ENCODE assay signal across 32 cellular contexts in genomic region chr14:85214471-85214870, GRCh38.
A peak's percentile ranks its signal among the peaks of the same experiment; 100 is the strongest.
DNase-seq lines count a peak whose midpoint lies in the region; ATAC-seq, FAIRE-seq and TF ChIP-seq lines count a peak whose summit lies in the region.
"Had no signal": no experiment of that assay in that cellular context is flagged by ENCODE, and none has a peak within 500 bp of the region (broad histone marks: within the 10 kb centered on the region; RNA-seq: fewer than 3 reads in every experiment).

No MANE protein-coding gene starts in this region.

- no peak overlapping the region for H3K4me3 Mint-ChIP-seq in astrocyte (ENCODE audit: unreplicated experiment)
- H3K4me3 Mint-ChIP-seq: activated CD4-positive, alpha-beta T cell treated with anti-CD3 and anti-CD28 coated beads, Interleukin-2, amount 10 ng/mL, durations not matched to agents 24 days and 14 days; activated naive CD8-positive, alpha-beta T cell treated with anti-CD3 and anti-CD28 coated beads for 36 hours; activated T-cell treated with anti-CD3 and anti-CD28 coated beads, Interleukin-2, amount 50 U/mL, for 24 hours; CD8-positive, alpha-beta T cell; T-cell had no signal

- FAIRE-seq in astrocyte (lab: Jason Lieb, UNC) = no peak
- FAIRE-seq: GM12892, islet of Langerhans, RCC 7860 had no signal

- H4K20me1 ChIP-seq in DND-41 (ENCODE audit: insufficient read depth, low read length) = no peaks in the 10 kb centered on the region
- H4K20me1 ChIP-seq in astrocyte (ENCODE audit: insufficient read depth, low read length) = no peaks in the 10 kb centered on the region

- H3K79me2 ChIP-seq in DND-41 (ENCODE audit: insufficient read depth, low read length) (no peaks in the 10 kb centered on the region), astrocyte (ENCODE audit: insufficient read depth, low read length) (no peaks in the 10 kb centered on the region)

- no peak overlapping the region for H3K27ac ChIP-seq in DND-41 (ENCODE audit: low read length)
- H3K27ac ChIP-seq in astrocyte (ENCODE audit: low read depth, low read length) = no peak overlapping the region
- H3K27ac ChIP-seq: ascending aorta, KMS-11, left ventricle myocardium inferior, ovary, SJSA1, transverse colon, WERI-Rb-1 had no signal

- H3K4me1 Mint-ChIP-seq in astrocyte (ENCODE audit: low read depth, unreplicated experiment) = peaks cover 11% of the 10 kb centered on the region
- H3K4me1 Mint-ChIP-seq: activated CD4-positive, alpha-beta T cell treated with anti-CD3 and anti-CD28 coated beads, Interleukin-2, amount 10 ng/mL, durations not matched to agents 24 days and 14 days; activated naive CD8-positive, alpha-beta T cell treated with anti-CD3 and anti-CD28 coated beads for 36 hours; T-cell had no signal

- TF ChIP-seq CTCF in DND-41 (IDR thresholded peaks at IDR 0.05; ENCODE audit: borderline replicate concordance, extremely low read depth, low read length, poor library complexity, severe bottlenecking) = no peak
- no peak for TF ChIP-seq CTCF in astrocyte (IDR thresholded peaks at IDR 0.05; ENCODE audit: insufficient read depth, low read depth, low read length)
- no peak for TF ChIP-seq CTCF in fibroblast of mammary gland (conservative IDR thresholded peaks at IDR 0.05; ENCODE audit: control insufficient read depth, insufficient read depth, low read depth, low read length)

- H3K9me3 Mint-ChIP-seq in astrocyte (ENCODE audit: unreplicated experiment) = peaks cover 8% of the 10 kb centered on the region

- H3K4me3 ChIP-seq in DND-41 (ENCODE audit: low read depth in 1 of 2, low read length in 2 of 2) (no peak overlapping the region), astrocyte (ENCODE audit: insufficient read depth, low read depth, low read length) (no peak overlapping the region), fibroblast of mammary gland (ENCODE audit: control insufficient read depth, low read depth, low read length) (no peak overlapping the region)
- H3K4me3 ChIP-seq: ascending aorta, left ventricle myocardium inferior, ovary, SJSA1, transverse colon had no signal

- H3K9ac ChIP-seq in DND-41 (ENCODE audit: low read depth, low read length) (no peak overlapping the region), astrocyte (ENCODE audit: low read length) (no peak overlapping the region)
- H3K9ac ChIP-seq: KMS-11 had no signal

- H3K27me3 Mint-ChIP-seq in astrocyte (ENCODE audit: low read depth, unreplicated experiment) = no peaks in the 10 kb centered on the region
- H3K27me3 Mint-ChIP-seq: activated CD4-positive, alpha-beta T cell treated with anti-CD3 and anti-CD28 coated beads, Interleukin-2, amount 10 ng/mL, durations not matched to agents 24 days and 14 days; activated naive CD8-positive, alpha-beta T cell treated with anti-CD3 and anti-CD28 coated beads for 36 hours; activated T-cell treated with anti-CD3 and anti-CD28 coated beads, Interleukin-2, amount 50 U/mL, for 24 hours; T-cell had no signal

- H3K4me1 ChIP-seq in DND-41 (ENCODE audit: insufficient read depth, low read length) (no peaks in the 10 kb centered on the region), astrocyte (ENCODE audit: insufficient read depth, low read length) (no peaks in the 10 kb centered on the region)
- H3K4me1 ChIP-seq: ascending aorta, BE2C, left ventricle myocardium inferior, transverse colon had no signal

- H3K36me3 ChIP-seq in DND-41 (ENCODE audit: insufficient read depth, low read length) = no peaks in the 10 kb centered on the region
- H3K36me3 ChIP-seq in astrocyte (ENCODE audit: insufficient read depth, low read length) = no peaks in the 10 kb centered on the region
- H3K36me3 ChIP-seq: ascending aorta, BE2C, left ventricle myocardium inferior, ovary, SJSA1, transverse colon, WERI-Rb-1 had no signal

- no peak overlapping the region for H3K27ac Mint-ChIP-seq in astrocyte (ENCODE audit: unreplicated experiment)
- H3K27ac Mint-ChIP-seq: activated CD4-positive, alpha-beta T cell treated with anti-CD3 and anti-CD28 coated beads, Interleukin-2, amount 10 ng/mL, durations not matched to agents 24 days and 14 days; activated naive CD8-positive, alpha-beta T cell treated with anti-CD3 and anti-CD28 coated beads for 36 hours; activated T-cell treated with anti-CD3 and anti-CD28 coated beads, Interleukin-2, amount 50 U/mL, for 24 hours; CD8-positive, alpha-beta T cell; T-cell had no signal

- ATAC-seq in DND-41 (ENCODE audit: insufficient read depth, low read depth) (0 out of 3 replicates have a peak, but pooled peaks have one; percentile 42), GM21390 (IDR thresholded peaks at IDR 0.05; ENCODE audit: unreplicated experiment) (no peak), HG03159 (IDR thresholded peaks at IDR 0.05; ENCODE audit: unreplicated experiment) (no peak)
- ATAC-seq: CD8-positive, alpha-beta T cell; T-cell had no signal

- no peak for DNase-seq in DND-41
- peak; percentile 64 for DNase-seq in HT1080 (ENCODE audit: low read depth)
- peak; percentile 74 for DNase-seq in astrocyte (ENCODE audit: low read depth)
- peak; percentile 64 for DNase-seq in fibroblast of mammary gland (ENCODE audit: low read depth)
- no peak for DNase-seq in activated CD8-positive, alpha-beta memory T cell treated with anti-CD3 and anti-CD28 coated beads, Interleukin-2, amount 50 U/mL, for 4 hours
- no peak for DNase-seq in activated CD4-positive, alpha-beta T cell treated with anti-CD3 and anti-CD28 coated beads, Interleukin-2, amount 50 U/mL, for 1 hour
- DNase-seq: activated CD4-positive, alpha-beta T cell treated with anti-CD3 and anti-CD28 coated beads, Interleukin-2, amount 10 ng/mL, durations not matched to agents 24 days and 14 days; activated gamma-delta T cell; activated naive CD8-positive, alpha-beta T cell treated with anti-CD3 and anti-CD28 coated beads for 36 hours; activated T-cell treated with anti-CD3 and anti-CD28 coated beads, Interleukin-2, amount 50 U/mL, for 24 hours; BE2C; CD8-positive, alpha-beta T cell; glutamatergic neuron; left ventricle myocardium inferior; mesendoderm; NCI-H1417; NCI-H2081; NCI-H774; ovary; stimulated activated CD4-positive, alpha-beta T cell treated with anti-CD3 and anti-CD28 coated beads, Interleukin-15, amount 100 ng/mL, for 24 hours; stimulated activated CD4-positive, alpha-beta T cell treated with anti-CD3 and anti-CD28 coated beads, Interleukin-4, amount 100 ng/mL, for 4 hours; T-cell; transverse colon; WERI-Rb-1 had no signal

- H3K36me3 Mint-ChIP-seq in astrocyte (ENCODE audit: low read depth, unreplicated experiment) = no peaks in the 10 kb centered on the region
- H3K36me3 Mint-ChIP-seq: activated naive CD8-positive, alpha-beta T cell treated with anti-CD3 and anti-CD28 coated beads for 36 hours; CD8-positive, alpha-beta T cell; T-cell had no signal

- H3K9me3 ChIP-seq in DND-41 (ENCODE audit: insufficient read depth, low read length, severe bottlenecking) (no peaks in the 10 kb centered on the region), astrocyte (ENCODE audit: insufficient read depth, low read depth, low read length) (no peaks in the 10 kb centered on the region)
- H3K9me3 ChIP-seq: ascending aorta, BE2C, ovary, SJSA1 had no signal

- no peak overlapping the region for H3K4me2 ChIP-seq in DND-41 (ENCODE audit: insufficient read depth, low read length)
- H3K4me2 ChIP-seq in astrocyte (ENCODE audit: low read length) = no peak overlapping the region
- H3K4me2 ChIP-seq: KMS-11 had no signal

- H2AFZ ChIP-seq in DND-41 (ENCODE audit: low read depth, low read length) = no peak overlapping the region
- no peak overlapping the region for H2AFZ ChIP-seq in astrocyte (ENCODE audit: low read depth, low read length)

- no peaks in the 10 kb centered on the region for H3K27me3 ChIP-seq in DND-41 (ENCODE audit: insufficient read depth, low read length, poor library complexity)
- H3K27me3 ChIP-seq in astrocyte (ENCODE audit: insufficient read depth, low read length) = no peaks in the 10 kb centered on the region
- H3K27me3 ChIP-seq: ascending aorta, BE2C, ovary, SJSA1, transverse colon had no signal

Comparison
In these comparisons a context has a peak if more than half of its experiments do, and no peak if none do; other contexts are left out.
1. DNase-seq: peak in HT1080 (single experiment), astrocyte (single experiment) and fibroblast of mammary gland (single experiment); none in DND-41 (single experiment), activated CD8-positive, alpha-beta memory T cell treated with anti-CD3 and anti-CD28 coated beads, Interleukin-2, amount 50 U/mL, for 4 hours (single experiment) and activated CD4-positive, alpha-beta T cell treated with anti-CD3 and anti-CD28 coated beads, Interleukin-2, amount 50 U/mL, for 1 hour (single experiment).